ENCODE assay signal across 23 cellular contexts in the genomic region with DNA sequence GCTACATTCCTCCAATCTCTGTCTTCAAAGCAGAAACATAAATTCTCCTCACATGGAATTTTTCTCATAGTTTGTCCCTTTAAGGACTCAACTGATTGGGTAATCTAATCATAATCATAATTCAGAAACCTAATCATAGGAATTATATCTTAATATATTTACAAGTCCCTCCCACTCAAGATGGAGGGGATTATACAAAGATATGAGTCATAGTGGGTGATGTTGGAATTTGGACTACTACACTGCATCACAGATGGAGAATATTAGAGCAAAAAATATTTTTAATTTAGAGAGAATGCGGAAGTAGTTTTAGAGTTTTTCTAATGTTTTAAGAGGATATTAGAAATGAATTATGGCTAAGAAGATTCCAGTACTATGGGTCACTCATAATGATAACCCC.
"Had no signal": no experiment of that assay in that cellular context is flagged by ENCODE, and none has a peak within 500 bp of the region (broad histone marks: within the 10 kb centered on the region; RNA-seq: fewer than 3 reads in every experiment).

No MANE protein-coding gene starts in this region.

- DNase-seq: activated CD4-positive, alpha-beta T cell treated with anti-CD3 and anti-CD28 coated beads for 48 hours; activated CD4-positive, alpha-beta T cell treated with anti-CD3 and anti-CD28 coated beads, Interleukin-2, amount 50 U/mL, for 4 hours; activated CD4-positive, CD25-positive, alpha-beta regulatory T cell treated with anti-CD3 and anti-CD28 coated beads, Interleukin-2, amount 50 U/mL, for 72 hours; activated CD8-positive, alpha-beta memory T cell treated with anti-CD3 and anti-CD28 coated beads, Interleukin-2, amount 50 U/mL, for 48 hours; activated CD8-positive, alpha-beta T cell treated with anti-CD3 and anti-CD28 coated beads, Interleukin-2, amount 10 ng/mL, durations not matched to agents 7 days and 5 days; activated effector memory CD4-positive, alpha-beta T cell treated with Interleukin-2 at 50 U/mL for 16 hours; activated naive CD4-positive, alpha-beta T cell treated with Interleukin-2 at 50 U/mL for 16 hours; activated naive CD8-positive, alpha-beta T cell treated with anti-CD3 and anti-CD28 coated beads, Interleukin-2, amount 50 U/mL, for 24 hours; activated T-cell treated with anti-CD3 and anti-CD28 coated beads, Interleukin-2, amount 50 U/mL, for 1 hour; brain microvascular endothelial cell; MG63; MV-4-11; NCI-H1092 treated with DMSO at 0.1 percent for 48 hours; NCI-H1417 treated with DMSO at 0.1 percent for 48 hours; NCI-H187; NCI-H2081 treated with DMSO at 0.1 percent for 48 hours; NCI-H446; NCI-H524; PC-3; SHP77; SW 1271 had no signal

- H3K4me3 ChIP-seq: cardiac muscle cell, MG63, SJSA1 had no signal

- H3K27me3 ChIP-seq: brain microvascular endothelial cell, cardiac muscle cell, MG63, SJSA1 had no signal

- H3K9me3 ChIP-seq: MG63 had no signal

- H3K27ac ChIP-seq: brain microvascular endothelial cell, cardiac muscle cell, SJSA1 had no signal

- H3K36me3 ChIP-seq: brain microvascular endothelial cell, cardiac muscle cell, MG63, SJSA1 had no signal

- H3K4me1 ChIP-seq: SJSA1 had no signal
